In genomic region chr3:10351013-10351735, GRCh38 we compare ENCODE assay signal across 25 cellular contexts. TPM values are rescaled to one million over a fixed set of nuclear protein-coding genes. Genes with fewer than 3 reads are reported as not detected.
A peak's percentile ranks its signal among the peaks of the same experiment; 100 is the strongest.
DNase-seq lines count a peak whose midpoint lies in the region; ATAC-seq and TF ChIP-seq lines count a peak whose summit lies in the region.
"Had no signal": no experiment of that assay in that cellular context is flagged by ENCODE, and none has a peak within 500 bp of the region (broad histone marks: within the 10 kb centered on the region; RNA-seq: fewer than 3 reads in every experiment).

No MANE protein-coding gene starts in this region.

- H3K27me3 ChIP-seq in IMR-90 (ENCODE audit: control insufficient read depth, insufficient read depth, low read length): no peaks in the 10 kb centered on the region
- H3K27me3 ChIP-seq: ovary, right lobe of liver, SJSA1 had no signal

- peak overlapping the region in 1 of 2 experiments; percentile 71; a peak in 1 of 4 replicates for H4K8ac ChIP-seq in IMR-90 (ENCODE audit: low read depth in 2 of 2, low read length in 2 of 2)

- no peaks in the 10 kb centered on the region for H3K36me3 Mint-ChIP-seq in chondrocyte (ENCODE audit: low read depth)
- H3K36me3 Mint-ChIP-seq: activated naive CD4-positive, alpha-beta T cell treated with anti-CD3 and anti-CD28 coated beads, Interleukin-2, amount 50 U/mL, for 72 hours; naive B cell; stimulated activated memory B cell treated with anti-CD40 and anti-IgM and Interleukin-4, amounts not matched to agents 10 μg/mL and 1 μg/mL and 100 μg/mL, for 72 hours had no signal

- H3K9me1 ChIP-seq in IMR-90 (ENCODE audit: insufficient read depth, low read length): peaks cover 26% of the 10 kb centered on the region

- peak overlapping the region; percentile 96; the same call in 1 of the 2 replicates for H2AK5ac ChIP-seq in IMR-90 (ENCODE audit: low read depth, low read length)

- TF ChIP-seq POLR2A in IMR-90 (IDR thresholded peaks at IDR 0.05; ENCODE audit: low read depth, low read length): no peak

- H3K4ac ChIP-seq in IMR-90 (ENCODE audit: low read depth, low read length): peak overlapping the region; percentile 96

- BruUV-seq in IMR-90 (replicated peaks; lab: Mats Ljungman, UMichigan): no TSS peak

- H3K4me1 ChIP-seq in IMR-90 (ENCODE audit: control insufficient read depth, insufficient read depth, low read length): peaks cover 28% of the 10 kb centered on the region
- H3K4me1 ChIP-seq: right lobe of liver had no signal

- no peak for TF ChIP-seq RAD21 in IMR-90 (IDR thresholded peaks at IDR 0.05; ENCODE audit: low read length)

- no peak overlapping the region for H3K4me3 ChIP-seq in IMR-90 (ENCODE audit: insufficient read depth, low read depth, low read length)
- H3K4me3 ChIP-seq: ovary, right lobe of liver, SJSA1 had no signal

- no peak overlapping the region for H3K56ac ChIP-seq in IMR-90 (ENCODE audit: extremely low read depth, insufficient read depth, low read length)

- dilution Hi-C loops in IMR-90 (cut with HindIII; ENCODE audit: low sequenced_read_pairs, unreplicated experiment): no loop called here

- no peak overlapping the region for H3K4me3 Mint-ChIP-seq in chondrocyte (ENCODE audit: unreplicated experiment)
- H3K4me3 Mint-ChIP-seq: activated CD8-positive, alpha-beta T cell treated with anti-CD3 and anti-CD28 coated beads, Interleukin-2, amount 10 ng/mL, durations not matched to agents 7 days and 5 days; activated T-cell treated with anti-CD3 and anti-CD28 coated beads, Interleukin-2, amount 50 U/mL, for 4 hours; effector memory CD8-positive, alpha-beta T cell; stimulated activated memory B cell treated with anti-CD40 and anti-IgM and Interleukin-4, amounts not matched to agents 10 μg/mL and 1 μg/mL and 100 μg/mL, for 72 hours had no signal

- H3K14ac ChIP-seq in IMR-90 (replicated peaks; ENCODE audit: low read depth, low read length): no peak overlapping the region

- TF ChIP-seq CTCF in IMR-90 (conservative IDR thresholded peaks at IDR 0.05; ENCODE audit: low read depth, low read length) (no peak), chondrocyte (IDR thresholded peaks at IDR 0.05) (no peak)

- intact Hi-C loops in IMR-90 (cut with micrococcal nuclease): no loop called here

- no peak overlapping the region for H3K9ac ChIP-seq in IMR-90 (ENCODE audit: low read depth, low read length)

- POLR2A ChIA-PET in IMR-90 (lab: Charles Lee; ENCODE audit: unreplicated experiment): no interaction called here

- CTCF ChIA-PET in IMR-90 (lab: Yijun Ruan, JAX): interaction anchor here (1.0 kb wide), 1 partner anchor 30 kb away, joined by 3 read pairs; the partner anchor contains the start of gene SEC13

- in situ Hi-C loops in IMR-90 (cut with MboI; ENCODE audit: low sequenced_read_pairs): no loop called here

- peaks cover 27% of the 10 kb centered on the region for H3K4me1 Mint-ChIP-seq in chondrocyte (ENCODE audit: low read depth)

- DNase-seq in COLO829 (ENCODE audit: low spot score) (peak; percentile 21), IMR-90 (no peak), chondrocyte (ENCODE audit: low spot score) (peak; percentile 36), lung microvascular endothelial cell (ENCODE audit: low read depth in 2 of 2) (peak; percentile 15 to 48), DMS153 (lab: John Stamatoyannopoulos, UW) (no peak)
- DNase-seq: activated CD4-positive, CD25-positive, alpha-beta regulatory T cell; activated CD8-positive, alpha-beta T cell treated with anti-CD3 and anti-CD28 coated beads, Interleukin-2, amount 10 ng/mL, durations not matched to agents 7 days and 5 days; activated T-cell treated with anti-CD3 and anti-CD28 coated beads, Interleukin-2, amount 50 U/mL, for 4 hours; effector memory CD8-positive, alpha-beta T cell; KBM-7; naive B cell; NCI-H1048; NCI-H2029 treated with DMSO at 0.1 percent for 48 hours; NCI-H524; ovary had no signal

- no peak overlapping the region for H3K4me2 ChIP-seq in IMR-90 (ENCODE audit: low read depth, low read length)

- H4K20me1 ChIP-seq in IMR-90 (ENCODE audit: insufficient read depth, low read length): no peaks in the 10 kb centered on the region

- peak overlapping the region; percentile 97; the same call in 1 of the 2 replicates for H4K91ac ChIP-seq in IMR-90 (ENCODE audit: insufficient read depth, low read depth, low read length)

- no peak overlapping the region for H4K5ac ChIP-seq in IMR-90 (ENCODE audit: low read depth, low read length)

- no peak overlapping the region for H3K27ac Mint-ChIP-seq in chondrocyte (ENCODE audit: unreplicated experiment)
- H3K27ac Mint-ChIP-seq: activated CD8-positive, alpha-beta T cell treated with anti-CD3 and anti-CD28 coated beads, Interleukin-2, amount 10 ng/mL, durations not matched to agents 7 days and 5 days; activated naive CD4-positive, alpha-beta T cell treated with anti-CD3 and anti-CD28 coated beads, Interleukin-2, amount 50 U/mL, for 72 hours; effector memory CD8-positive, alpha-beta T cell had no signal

- H3K36me3 ChIP-seq in IMR-90 (ENCODE audit: control insufficient read depth, insufficient read depth, low read length): no peaks in the 10 kb centered on the region
- H3K36me3 ChIP-seq: ovary, SJSA1 had no signal

- H3K23ac ChIP-seq in IMR-90 (ENCODE audit: low read depth, low read length): no peak overlapping the region

- peak overlapping the region; percentile 99 for H2BK120ac ChIP-seq in IMR-90 (ENCODE audit: low read depth, low read length)

- no peaks in the 10 kb centered on the region for H3K9me3 ChIP-seq in IMR-90 (ENCODE audit: control insufficient read depth, insufficient read depth, low read length)
- H3K9me3 ChIP-seq: ovary, right lobe of liver, SJSA1 had no signal

- H3K9me3 Mint-ChIP-seq in chondrocyte (ENCODE audit: low read depth): no peaks in the 10 kb centered on the region
- H3K9me3 Mint-ChIP-seq: activated naive CD4-positive, alpha-beta T cell treated with anti-CD3 and anti-CD28 coated beads, Interleukin-2, amount 50 U/mL, for 72 hours; activated T-cell treated with anti-CD3 and anti-CD28 coated beads, Interleukin-2, amount 50 U/mL, for 4 hours; effector memory CD8-positive, alpha-beta T cell; naive B cell; stimulated activated memory B cell treated with anti-CD40 and anti-IgM and Interleukin-4, amounts not matched to agents 10 μg/mL and 1 μg/mL and 100 μg/mL, for 72 hours had no signal

- no peak overlapping the region for H2BK5ac ChIP-seq in IMR-90 (ENCODE audit: low read depth, low read length, poor library complexity, severe bottlenecking)

- peak overlapping the region; percentile 96 for H2BK20ac ChIP-seq in IMR-90 (ENCODE audit: low read depth, low read length)

- ATAC-seq in IMR-90 (ENCODE audit: low read depth) (no peak), GM18907 (IDR thresholded peaks at IDR 0.05; ENCODE audit: unreplicated experiment) (no peak), GM18868 (IDR thresholded peaks at IDR 0.05; ENCODE audit: unreplicated experiment) (no peak), HG03460 (IDR thresholded peaks at IDR 0.05; ENCODE audit: unreplicated experiment) (no peak)
- ATAC-seq: activated CD8-positive, alpha-beta T cell treated with anti-CD3 and anti-CD28 coated beads, Interleukin-2, amount 10 ng/mL, durations not matched to agents 7 days and 5 days; activated naive CD4-positive, alpha-beta T cell treated with anti-CD3 and anti-CD28 coated beads, Interleukin-2, amount 50 U/mL, for 72 hours; activated T-cell treated with anti-CD3 and anti-CD28 coated beads, Interleukin-2, amount 50 U/mL, for 4 hours; effector memory CD8-positive, alpha-beta T cell had no signal

- H2BK15ac ChIP-seq in IMR-90 (ENCODE audit: low read depth, low read length): peak overlapping the region; percentile 60; the same call in 2 of the 3 replicates

- no CpG with 5 or more reads among the region's 13 CpGs for WGBS in IMR-90 (ENCODE audit: extremely low coverage in 2 of 2, insufficient read length in 1 of 2), 2 experiments

- H3K27me3 Mint-ChIP-seq in chondrocyte (ENCODE audit: low read depth): no peaks in the 10 kb centered on the region
- H3K27me3 Mint-ChIP-seq: stimulated activated memory B cell treated with anti-CD40 and anti-IgM and Interleukin-4, amounts not matched to agents 10 μg/mL and 1 μg/mL and 100 μg/mL, for 72 hours had no signal

- no peak overlapping the region; the same call in 1 of the 2 replicates for H3K18ac ChIP-seq in IMR-90 (ENCODE audit: low read depth, low read length)

- H3K79me1 ChIP-seq in IMR-90 (ENCODE audit: low read depth in 1 of 2, low read length in 2 of 2): no peaks in the 10 kb centered on the region

- H3K27ac ChIP-seq in IMR-90 (ENCODE audit: insufficient read depth, low read length): no peak overlapping the region
- H3K27ac ChIP-seq: ovary, right lobe of liver had no signal

- no peak overlapping the region for H2AFZ ChIP-seq in IMR-90 (replicated peaks; ENCODE audit: low read length, poor library complexity)

- H2AK9ac ChIP-seq in IMR-90 (replicated peaks; ENCODE audit: low read depth, low read length, poor library complexity): no peak overlapping the region

TF ChIP-seq in IMR-90, 13 proteins besides CTCF, POLR2A, EP300 and RAD21 (continues in another document):
- TF ChIP-seq RFX5 (IDR thresholded peaks at IDR 0.05; ENCODE audit: low read depth, low read length) (no peak), RCOR1 (IDR thresholded peaks at IDR 0.05; ENCODE audit: insufficient replicate concordance, low read length) (no peak), SMC3 (IDR thresholded peaks at IDR 0.05; ENCODE audit: low read depth, low read length) (no peak), FOS (IDR thresholded peaks at IDR 0.05; ENCODE audit: low read depth, low read length) (no peak), BHLHE40 (IDR thresholded peaks at IDR 0.05; ENCODE audit: low read depth, low read length) (no peak), CEBPB (IDR thresholded peaks at IDR 0.05; ENCODE audit: low read depth, low read length) (no peak), CHD1 (IDR thresholded peaks at IDR 0.05; ENCODE audit: low read depth, low read length) (no peak)

RNA-seq across cellular contexts. Expression of gene SEC13, which starts 30.3 kb away (rescaled TPM):
- total RNA-seq in IMR-90 (2012; rRNA removed): 443 and 475 TPM in 2 replicates
- 364 and 377 TPM in 2 replicates for polyA plus RNA-seq in IMR-90 (2012; rRNA removed)
- polyA plus RNA-seq in IMR-90 (2012; cell fraction: cytosol; rRNA removed): 372 and 417 TPM in 2 replicates
- 300 and 409 TPM in 2 replicates for polyA plus RNA-seq in IMR-90 (2012; cell fraction: nucleus; rRNA removed; ENCODE audit: low replicate concordance)
- total RNA-seq in chondrocyte: 197 to 243 TPM (median 198 TPM) in 3 replicates
- 250 and 335 TPM in 2 replicates for total RNA-seq in lung microvascular endothelial cell

RNA-seq across cellular contexts. Expression of gene GHRL, which starts 58.4 kb away (rescaled TPM):
- total RNA-seq in IMR-90 (2012; rRNA removed): not detected in 2 replicates
- 0.27 TPM in 1 of 2 replicates, not detected in the other for polyA plus RNA-seq in IMR-90 (2012; rRNA removed)
- polyA plus RNA-seq in IMR-90 (2012; cell fraction: cytosol; rRNA removed): not detected in 2 replicates
- polyA plus RNA-seq in IMR-90 (2012; cell fraction: nucleus; rRNA removed; ENCODE audit: low replicate concordance): 0.11 and 0.62 TPM in 2 replicates
- total RNA-seq in chondrocyte: not detected in 3 replicates
- 0.40 and 0.65 TPM in 2 replicates for total RNA-seq in lung microvascular endothelial cell
- total RNA-seq: activated naive CD4-positive, alpha-beta T cell treated with anti-CD3 and anti-CD28 coated beads, Interleukin-2, amount 50 U/mL, for 72 hours; astrocyte had no signal
- polyA plus RNA-seq: AG04450, keratinocyte had no signal

Comparison
In these comparisons a context has a peak if more than half of its experiments do, and no peak if none do; other contexts are left out.
1. DNase-seq: peak in COLO829 (single experiment), chondrocyte (single experiment) and lung microvascular endothelial cell (2 of 2); none in IMR-90 (single experiment) and DMS153 (single experiment).